13 cellular contexts compared by ENCODE assay signal in genomic region chr4:150072906-150073714, GRCh38. TPM values are rescaled to one million over a fixed set of nuclear protein-coding genes. Genes with fewer than 3 reads are reported as not detected.
DNase-seq lines count a peak whose midpoint lies in the region; ATAC-seq and TF ChIP-seq lines count a peak whose summit lies in the region.
"Had no signal": no experiment of that assay in that cellular context is flagged by ENCODE, and none has a peak within 500 bp of the region (broad histone marks: within the 10 kb centered on the region; RNA-seq: fewer than 3 reads in every experiment).

No MANE protein-coding gene starts in this region.

- no peaks in the 10 kb centered on the region for H3K4me1 Mint-ChIP-seq in activated CD8-positive, alpha-beta memory T cell treated with anti-CD3 and anti-CD28 coated beads, Interleukin-2, amount 10 ng/mL, durations not matched to agents 7 days and 5 days
- H3K4me1 Mint-ChIP-seq in glutamatergic neuron (ENCODE audit: low read depth, unreplicated experiment), result no peaks in the 10 kb centered on the region
- H3K4me1 Mint-ChIP-seq: activated CD4-positive, alpha-beta T cell treated with anti-CD3 and anti-CD28 coated beads for 36 hours had no signal

- H3K9me3 Mint-ChIP-seq in activated CD8-positive, alpha-beta memory T cell treated with anti-CD3 and anti-CD28 coated beads, Interleukin-2, amount 10 ng/mL, durations not matched to agents 7 days and 5 days (ENCODE audit: low read depth), result no peaks in the 10 kb centered on the region
- H3K9me3 Mint-ChIP-seq in glutamatergic neuron (ENCODE audit: unreplicated experiment), result peaks cover 8% of the 10 kb centered on the region

- H3K4me3 Mint-ChIP-seq in activated CD8-positive, alpha-beta memory T cell treated with anti-CD3 and anti-CD28 coated beads, Interleukin-2, amount 10 ng/mL, durations not matched to agents 7 days and 5 days, result no peak overlapping the region
- H3K4me3 Mint-ChIP-seq in glutamatergic neuron (ENCODE audit: unreplicated experiment), result no peak overlapping the region
- H3K4me3 Mint-ChIP-seq: activated CD4-positive, alpha-beta T cell treated with anti-CD3 and anti-CD28 coated beads for 36 hours had no signal

- no peaks in the 10 kb centered on the region for H3K36me3 ChIP-seq in adipocyte (ENCODE audit: control insufficient read depth, insufficient read depth, low read length, severe bottlenecking)
- H3K36me3 ChIP-seq: neutrophil had no signal

- H3K4me1 ChIP-seq in adipocyte (ENCODE audit: control insufficient read depth, insufficient read depth, low read length), result peaks cover 39% of the 10 kb centered on the region

- peaks cover 54% of the 10 kb centered on the region for H3K27me3 Mint-ChIP-seq in activated CD8-positive, alpha-beta memory T cell treated with anti-CD3 and anti-CD28 coated beads, Interleukin-2, amount 10 ng/mL, durations not matched to agents 7 days and 5 days
- H3K27me3 Mint-ChIP-seq in glutamatergic neuron (ENCODE audit: unreplicated experiment), result peaks cover 2% of the 10 kb centered on the region

- CTCF ChIA-PET in activated CD8-positive, alpha-beta memory T cell treated with anti-CD3 and anti-CD28 coated beads, Interleukin-2, amount 10 ng/mL, durations not matched to agents 7 days and 5 days (lab: Charles Lee), result no interaction called here

- TF ChIP-seq CTCF in fibroblast of villous mesenchyme (IDR thresholded peaks at IDR 0.05; ENCODE audit: insufficient read depth, low read depth, low read length) (no peak), glutamatergic neuron (IDR thresholded peaks at IDR 0.05; ENCODE audit: partially characterized antibody, unreplicated experiment) (no peak)

- no peak overlapping the region for H3K27ac Mint-ChIP-seq in activated CD8-positive, alpha-beta memory T cell treated with anti-CD3 and anti-CD28 coated beads, Interleukin-2, amount 10 ng/mL, durations not matched to agents 7 days and 5 days
- no peak overlapping the region for H3K27ac Mint-ChIP-seq in glutamatergic neuron (ENCODE audit: unreplicated experiment)
- H3K27ac Mint-ChIP-seq: activated CD4-positive, alpha-beta T cell treated with anti-CD3 and anti-CD28 coated beads for 36 hours had no signal

- H3K9ac ChIP-seq in adipocyte (ENCODE audit: low read length), result peak overlapping the region; percentile 61

- peak; percentile 53 for DNase-seq in H4 (ENCODE audit: low spot score)
- peak; percentile 94 for DNase-seq in adipocyte (ENCODE audit: low read depth)
- DNase-seq in fibroblast of villous mesenchyme (ENCODE audit: low read depth), result peak; percentile 88
- DNase-seq in stromal cell of bone marrow (ENCODE audit: low read depth), result peak; percentile 95
- DNase-seq in activated CD8-positive, alpha-beta memory T cell treated with anti-CD3 and anti-CD28 coated beads, Interleukin-2, amount 10 ng/mL, durations not matched to agents 7 days and 5 days, result no peak
- DNase-seq in glutamatergic neuron, result no peak
- DNase-seq: activated CD4-positive, alpha-beta T cell treated with anti-CD3 and anti-CD28 coated beads for 36 hours; activated effector memory CD4-positive, alpha-beta T cell treated with anti-CD3 and anti-CD28 coated beads, Interleukin-2, amount 50 U/mL, for 16 hours; NCI-H510A; testis had no signal

- no peaks in the 10 kb centered on the region for H3K36me3 Mint-ChIP-seq in activated CD8-positive, alpha-beta memory T cell treated with anti-CD3 and anti-CD28 coated beads, Interleukin-2, amount 10 ng/mL, durations not matched to agents 7 days and 5 days
- no peaks in the 10 kb centered on the region for H3K36me3 Mint-ChIP-seq in glutamatergic neuron (ENCODE audit: unreplicated experiment)

- H3K27me3 ChIP-seq in adipocyte (replicated peaks; ENCODE audit: control insufficient read depth, insufficient read depth, low read length), result no peaks in the 10 kb centered on the region
- H3K27me3 ChIP-seq: testis had no signal

- H3K4me3 ChIP-seq in adipocyte (ENCODE audit: low read length) (peak overlapping the region; percentile 46), fibroblast of villous mesenchyme (ENCODE audit: low read depth, low read length) (no peak overlapping the region)
- H3K4me3 ChIP-seq: testis had no signal

- ATAC-seq in HG02938 (IDR thresholded peaks at IDR 0.05; ENCODE audit: unreplicated experiment) (no peak), GM21526 (IDR thresholded peaks at IDR 0.05; ENCODE audit: low FRiP score, unreplicated experiment) (no peak)
- ATAC-seq in activated CD8-positive, alpha-beta memory T cell treated with anti-CD3 and anti-CD28 coated beads, Interleukin-2, amount 10 ng/mL, durations not matched to agents 7 days and 5 days, result no peak
- ATAC-seq: activated CD4-positive, alpha-beta T cell treated with anti-CD3 and anti-CD28 coated beads for 36 hours had no signal

- no peaks in the 10 kb centered on the region for H3K9me3 ChIP-seq in adipocyte (ENCODE audit: control insufficient read depth, low read length)
- H3K9me3 ChIP-seq: neutrophil, testis had no signal

RNA-seq across cellular contexts. Expression of gene DCLK2, which starts 5.1 kb away (rescaled TPM):
- 4.5 and 6.5 TPM in 2 replicates for total RNA-seq in H4 (2014; rRNA removed; shearing (Covaris generic))
- 13.0 and 24.2 TPM in 2 replicates for total RNA-seq in fibroblast of villous mesenchyme
- under 1 TPM in 1 of 2 experiments, not detected in 1; 0.07 TPM for total RNA-seq in activated CD8-positive, alpha-beta memory T cell treated with anti-CD3 and anti-CD28 coated beads, Interleukin-2, amount 10 ng/mL, durations not matched to agents 7 days and 5 days
- total RNA-seq in glutamatergic neuron (ENCODE audit: unreplicated experiment), result 36.8 TPM
- total RNA-seq: activated CD4-positive, alpha-beta T cell treated with anti-CD3 and anti-CD28 coated beads for 36 hours had no signal

Comparison
In these comparisons a context has a peak if more than half of its experiments do, and no peak if none do; other contexts are left out.
1. DNase-seq: peak in H4 (single experiment), adipocyte (single experiment), fibroblast of villous mesenchyme (single experiment) and stromal cell of bone marrow (single experiment); none in activated CD8-positive, alpha-beta memory T cell treated with anti-CD3 and anti-CD28 coated beads, Interleukin-2, amount 10 ng/mL, durations not matched to agents 7 days and 5 days (single experiment) and glutamatergic neuron (single experiment).